ENCODE assay signal across 13 cellular contexts in the genomic region with DNA sequence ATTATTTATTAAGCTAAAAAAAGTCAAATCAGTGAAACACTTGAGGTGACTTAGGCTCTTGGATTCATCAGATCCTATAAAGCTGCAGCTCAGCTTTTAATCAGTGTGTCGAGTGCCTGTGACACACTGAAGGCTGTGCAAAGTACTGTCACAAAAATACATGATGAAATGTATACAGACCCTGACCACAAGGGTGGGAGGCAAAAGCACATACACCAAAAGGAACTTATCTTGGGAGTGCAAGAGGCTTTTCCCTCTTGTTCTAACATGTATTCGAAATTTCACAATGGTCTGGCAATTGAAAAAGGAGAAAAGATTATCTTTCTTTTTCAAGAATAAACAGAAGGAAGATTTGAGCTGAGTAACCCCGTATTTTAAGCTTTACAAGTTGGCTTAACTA. TPM values are rescaled to one million over a fixed set of nuclear protein-coding genes. Genes with fewer than 3 reads are reported as not detected.
DNase-seq lines count a peak whose midpoint lies in the region; ATAC-seq and TF ChIP-seq lines count a peak whose summit lies in the region.
"Had no signal": no experiment of that assay in that cellular context is flagged by ENCODE, and none has a peak within 500 bp of the region (broad histone marks: within the 10 kb centered on the region; RNA-seq: fewer than 3 reads in every experiment).

No MANE protein-coding gene starts in this region.

- H3K27me3 ChIP-seq in Karpas-422 (ENCODE audit: low read length) (no peaks in the 10 kb centered on the region), endodermal cell (ENCODE audit: control insufficient read depth, insufficient read depth, low read length, poor library complexity, severe bottlenecking) (no peaks in the 10 kb centered on the region), gastrocnemius medialis (no peaks in the 10 kb centered on the region)
- H3K27me3 ChIP-seq: Peyer's patch had no signal

- no peak for DNase-seq in Karpas-422
- no peak for DNase-seq in SK-N-MC (ENCODE audit: low read depth, low spot score)
- no peak for DNase-seq in endodermal cell
- no peak for DNase-seq in gastrocnemius medialis
- no peak for DNase-seq in left colon
- DNase-seq in dermis blood vessel endothelial cell, result no peak
- DNase-seq: activated B cell treated with CpG ODN at 0.5 μM for 24 hours, activated gamma-delta T cell treated with Interleukin-2 at 50 U/mL for 16 hours, H9, lower lobe of right lung, NCI-H2171 treated with DMSO at 0.1 percent for 48 hours, Peyer's patch had no signal

- peak; percentile 19 for TF ChIP-seq CTCF in endodermal cell (conservative IDR thresholded peaks at IDR 0.05)
- TF ChIP-seq CTCF in gastrocnemius medialis (IDR thresholded peaks at IDR 0.05 in 4 of 5, conservative IDR thresholded peaks at IDR 0.05 in 1 of 5), result no peak

- H3K4me1 Mint-ChIP-seq in endodermal cell, result peaks cover 54% of the 10 kb centered on the region

- in situ Hi-C loops in gastrocnemius medialis (cut with MboI; ENCODE audit: low sequenced_read_pairs in 4 of 4), result no loop called here

- H3K36me3 Mint-ChIP-seq in endodermal cell (ENCODE audit: low read depth), result peaks cover 22% of the 10 kb centered on the region

- H3K27ac ChIP-seq in Karpas-422 (ENCODE audit: low read length) (peak overlapping the region; percentile 72), SK-N-MC (peak overlapping the region; percentile 67), endodermal cell (ENCODE audit: low read depth, low read length) (no peak overlapping the region), gastrocnemius medialis (peak overlapping the region; percentile 0 to 60 (median 45))
- H3K27ac ChIP-seq: lower lobe of right lung, Peyer's patch had no signal

- H2AFZ ChIP-seq in Karpas-422 (ENCODE audit: low read length), result no peak overlapping the region

- H3K27me3 Mint-ChIP-seq in endodermal cell (ENCODE audit: insufficient read depth), result no peaks in the 10 kb centered on the region
- H3K27me3 Mint-ChIP-seq: activated B cell treated with CpG ODN at 0.5 μM for 24 hours had no signal

- no peak overlapping the region for H3K27ac Mint-ChIP-seq in endodermal cell

- TF ChIP-seq POLR2A in gastrocnemius medialis (IDR thresholded peaks at IDR 0.05), result no peak

- H3K4me2 ChIP-seq in Karpas-422 (ENCODE audit: low read depth, low read length, poor library complexity, severe bottlenecking), result no peak overlapping the region

- H3K9me2 ChIP-seq in Karpas-422 (replicated peaks; ENCODE audit: insufficient read depth, low read length), result no peaks in the 10 kb centered on the region

- no peak overlapping the region for H3K9ac ChIP-seq in Karpas-422 (ENCODE audit: low read length)
- H3K9ac ChIP-seq in SK-N-MC (ENCODE audit: insufficient read length), result peak overlapping the region; percentile 5
- H3K9ac ChIP-seq in endodermal cell (ENCODE audit: extremely low read depth, low read length, poor library complexity, severe bottlenecking), result no peak overlapping the region

- peaks cover 96% of the 10 kb centered on the region for H3K79me2 ChIP-seq in Karpas-422 (ENCODE audit: low read length)

- no peaks in the 10 kb centered on the region for H3K9me3 Mint-ChIP-seq in endodermal cell
- H3K9me3 Mint-ChIP-seq: activated B cell treated with CpG ODN at 0.5 μM for 24 hours, H9 had no signal

- ATAC-seq in gastrocnemius medialis (no peak), left colon (no peak), GM19455 (IDR thresholded peaks at IDR 0.05; ENCODE audit: unreplicated experiment) (no peak)
- ATAC-seq: lower lobe of right lung had no signal

- 90 to 100% methylated on average over 1 to 3 of the region's 3 CpGs for whole genome bisulfite sequencing in endodermal cell (ENCODE audit: insufficient coverage in 1 of 2, insufficient read length in 1 of 2), 2 experiments

- H4K20me1 ChIP-seq in Karpas-422 (ENCODE audit: insufficient read depth, low read depth, low read length), result peaks cover 5% of the 10 kb centered on the region; the same call in 1 of the 2 replicates

- H3K9me3 ChIP-seq in Karpas-422 (ENCODE audit: low read length) (no peaks in the 10 kb centered on the region), SK-N-MC (ENCODE audit: low read depth, low read length) (no peaks in the 10 kb centered on the region), endodermal cell (ENCODE audit: control insufficient read depth, low read length) (no peaks in the 10 kb centered on the region), gastrocnemius medialis (no peaks in the 10 kb centered on the region)
- H3K9me3 ChIP-seq: lower lobe of right lung, Peyer's patch had no signal

- no peak overlapping the region for H3K4me3 ChIP-seq in Karpas-422 (ENCODE audit: low read length)
- peak overlapping the region; percentile 22; the same call in 1 of the 2 replicates for H3K4me3 ChIP-seq in SK-N-MC
- no peak overlapping the region for H3K4me3 ChIP-seq in endodermal cell (ENCODE audit: low read length)
- no peak overlapping the region for H3K4me3 ChIP-seq in gastrocnemius medialis
- H3K4me3 ChIP-seq: lower lobe of right lung, Peyer's patch had no signal

- intact Hi-C loops in gastrocnemius medialis (cut with DNase I; ENCODE audit: low total_unique reads), result no loop called here
- intact Hi-C loops in left colon (cut with DNase I, micrococcal nuclease), result no loop called here

- H3K4me1 ChIP-seq in Karpas-422 (ENCODE audit: low read length) (peaks cover 94% of the 10 kb centered on the region), endodermal cell (ENCODE audit: control insufficient read depth, insufficient read depth, low read length) (peaks cover 11% of the 10 kb centered on the region), gastrocnemius medialis (peaks cover 71 to 95% of the 10 kb centered on the region in 2 donors)

- H3K4me3 Mint-ChIP-seq in endodermal cell, result no peak overlapping the region
- H3K4me3 Mint-ChIP-seq: activated B cell treated with CpG ODN at 0.5 μM for 24 hours, H9 had no signal

- H3K36me3 ChIP-seq in Karpas-422 (ENCODE audit: insufficient read depth, low read length), result no peaks in the 10 kb centered on the region
- no peaks in the 10 kb centered on the region for H3K36me3 ChIP-seq in SK-N-MC (ENCODE audit: insufficient read depth, low read length)
- H3K36me3 ChIP-seq in endodermal cell (ENCODE audit: control insufficient read depth, insufficient read depth, low read length), result peaks cover 7% of the 10 kb centered on the region
- H3K36me3 ChIP-seq in gastrocnemius medialis, result no peaks in the 10 kb centered on the region
- H3K36me3 ChIP-seq: lower lobe of right lung, Peyer's patch had no signal

RNA-seq across cellular contexts. Expression of a gene that starts 35.9 kb away (rescaled TPM):
- 125 and 152 TPM in 2 replicates for total RNA-seq in Karpas-422 (2014; rRNA removed; shearing (Covaris generic); ENCODE audit: low replicate concordance)
- total RNA-seq in endodermal cell, result 10 to 100 TPM; 47.5 to 49.7 TPM
- 77.0 TPM for polyA plus RNA-seq in endodermal cell (2013, experiment 1 of 2)
- polyA plus RNA-seq in endodermal cell (2013, experiment 2 of 2), result 77.0 TPM
- total RNA-seq in gastrocnemius medialis, result 10 to 100 TPM in 3 of 4 donors, 1 to 10 TPM in 1; 8.9 to 20.9 (median 12.8) TPM
- 10 to 100 TPM; 52.7 to 53.4 TPM for total RNA-seq in left colon
- total RNA-seq in dermis blood vessel endothelial cell, result 76.7 and 79.0 TPM in 2 replicates
